Comparison of ENCODE assay signal across 13 cellular contexts in the genomic region with DNA sequence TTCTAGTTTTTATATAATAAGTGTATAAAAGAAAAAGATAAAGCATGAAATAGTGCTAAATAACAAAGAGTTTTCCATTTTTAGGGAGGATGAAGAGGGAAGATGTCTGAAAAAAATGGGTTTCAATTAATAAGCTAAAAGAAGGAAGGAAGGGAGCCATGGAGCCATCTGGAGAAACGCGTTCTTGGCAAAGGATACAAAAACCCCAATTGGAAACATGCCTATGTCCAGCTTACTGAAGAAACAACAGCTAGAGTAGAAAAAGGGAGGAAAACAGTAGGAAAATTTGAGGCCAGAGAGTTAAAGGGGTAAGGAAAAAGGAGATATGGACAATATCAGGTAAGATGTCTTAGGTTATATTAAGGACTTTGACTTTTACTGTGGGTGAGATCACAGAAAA.
DNase-seq lines count a peak whose midpoint lies in the region; TF ChIP-seq lines count a peak whose summit lies in the region.
"Had no signal": no experiment of that assay in that cellular context is flagged by ENCODE, and none has a peak within 500 bp of the region (broad histone marks: within the 10 kb centered on the region; RNA-seq: fewer than 3 reads in every experiment).

No MANE protein-coding gene starts in this region.

- in situ Hi-C loops in G401 (cut with HindIII; ENCODE audit: low sequenced_read_pairs), result no loop called here

- no peaks in the 10 kb centered on the region for H3K36me3 ChIP-seq in left ventricle myocardium inferior

- H2AFZ ChIP-seq in H9 (ENCODE audit: low read length), result no peak overlapping the region
- H2AFZ ChIP-seq: GM23338 had no signal

- no peak overlapping the region for H3K4me3 ChIP-seq in left ventricle myocardium inferior
- H3K4me3 ChIP-seq: GM12878, GM23338 had no signal

- H3K4ac ChIP-seq in H9 (ENCODE audit: low read depth, low read length), result no peak overlapping the region

- H3K27ac ChIP-seq in angular gyrus (ENCODE audit: low read depth, low read length) (peak overlapping the region; percentile 55), left ventricle myocardium inferior (replicated peaks) (peak overlapping the region; percentile 12), H9 (ENCODE audit: insufficient read length, low read depth, low read length) (no peak overlapping the region)

- TF ChIP-seq CTCF in left ventricle myocardium inferior (IDR thresholded peaks at IDR 0.05; ENCODE audit: borderline replicate concordance) (no peak), H9 (conservative IDR thresholded peaks at IDR 0.05) (no peak)

- H4K5ac ChIP-seq in H9 (ENCODE audit: insufficient read length, low read depth, low read length), result no peak overlapping the region

- no peaks in the 10 kb centered on the region for H3K79me1 ChIP-seq in H9 (ENCODE audit: insufficient read depth, low read depth, low read length, poor library complexity, severe bottlenecking)

- H2BK12ac ChIP-seq in H9 (ENCODE audit: insufficient read length, low read depth, low read length), result no peak overlapping the region

- intact Hi-C loops in left ventricle myocardium inferior (cut with micrococcal nuclease), result no loop called here

- no peaks in the 10 kb centered on the region; a peak in 1 of 7 replicates for H3K36me3 Mint-ChIP-seq in H9 (ENCODE audit: insufficient read depth in 1 of 3, low read depth in 3 of 3)
- H3K36me3 Mint-ChIP-seq: CD14-positive monocyte; CD8-positive, alpha-beta T cell had no signal

- H3K27me3 ChIP-seq in left ventricle myocardium inferior (ENCODE audit: low read depth) (no peaks in the 10 kb centered on the region), H9 (ENCODE audit: insufficient read depth, low read length) (no peaks in the 10 kb centered on the region)

- H3K23me2 ChIP-seq in H9 (ENCODE audit: insufficient read length, low read depth, low read length, poor library complexity, severe bottlenecking), result no peaks in the 10 kb centered on the region

- DNase-seq in G401 (ENCODE audit: low spot score) (peak; percentile 34), left ventricle myocardium inferior (no peak), H9 (no peak), T-helper 2 cell (no peak), 8988T (no peak)
- DNase-seq: Caco-2; CD8-positive, alpha-beta T cell; H7; IMR-90 had no signal

- no peak overlapping the region for H3K14ac ChIP-seq in H9 (ENCODE audit: insufficient read depth, low read length)

- H4K91ac ChIP-seq in H9 (ENCODE audit: insufficient read length, low read depth, low read length), result no peak overlapping the region

- no peak overlapping the region for H2AK5ac ChIP-seq in H9 (ENCODE audit: insufficient read length, low read length)

- H3K4me1 Mint-ChIP-seq in H9, result peaks cover 3% of the 10 kb centered on the region in 2 experiments; a peak in 2 of 4 replicates
- H3K4me1 Mint-ChIP-seq: CD14-positive monocyte had no signal

- WGBS in H9 (ENCODE audit: extremely low coverage, insufficient read length, low lambda C conversion rate), result no CpG with 5 or more reads among the region's 2 CpGs

- no peak overlapping the region for H2BK15ac ChIP-seq in H9 (ENCODE audit: low read depth, low read length)

- H3K4me2 ChIP-seq in H9 (ENCODE audit: insufficient read depth, insufficient read length, low read length), result no peak overlapping the region
- H3K4me2 ChIP-seq: GM23338 had no signal

- peaks cover 23% of the 10 kb centered on the region for H3K27me3 Mint-ChIP-seq in H9 (ENCODE audit: low read depth)

- H3K4me3 Mint-ChIP-seq in H9, result no peak overlapping the region
- H3K4me3 Mint-ChIP-seq: CD14-positive monocyte; CD8-positive, alpha-beta T cell; GM23338 had no signal

- H2BK120ac ChIP-seq in H9 (ENCODE audit: low read depth, low read length, poor library complexity, severe bottlenecking), result no peak overlapping the region

- no peak overlapping the region for H3K18ac ChIP-seq in H9 (ENCODE audit: insufficient read length, low read depth, low read length)

- H3K9me3 Mint-ChIP-seq in H9, result peaks cover 0 to 4% of the 10 kb centered on the region in 2 experiments; a peak in 4 of 5 replicates
- H3K9me3 Mint-ChIP-seq: CD8-positive, alpha-beta T cell; GM23338 had no signal

- H2BK20ac ChIP-seq in H9 (ENCODE audit: low read depth, low read length, poor library complexity, severe bottlenecking), result no peak overlapping the region

- no peaks in the 10 kb centered on the region for H4K20me1 ChIP-seq in H9 (ENCODE audit: control insufficient read depth, insufficient read depth, insufficient read length)

- H3K9ac ChIP-seq in H9 (ENCODE audit: extremely low read depth, insufficient read length, low read length), result no peak overlapping the region

- peaks cover 18% of the 10 kb centered on the region for H3K9me3 ChIP-seq in left ventricle myocardium inferior (replicated peaks)
- no peaks in the 10 kb centered on the region for H3K9me3 ChIP-seq in H9 (ENCODE audit: control insufficient read depth, low read depth, low read length)

- H3T11ph ChIP-seq in H9 (ENCODE audit: low read length), result no peak overlapping the region

- no peak overlapping the region for H3K23ac ChIP-seq in H9 (ENCODE audit: insufficient read length, low read depth, low read length)

- no peak overlapping the region for H2BK5ac ChIP-seq in H9 (ENCODE audit: insufficient read length, low read length)

- H3K27ac Mint-ChIP-seq in H9, result no peak overlapping the region
- H3K27ac Mint-ChIP-seq: CD14-positive monocyte; CD8-positive, alpha-beta T cell; GM23338 had no signal

- no peaks in the 10 kb centered on the region for H3K79me2 ChIP-seq in H9 (ENCODE audit: insufficient read depth, low read length)

- no peak overlapping the region for H4K8ac ChIP-seq in H9 (replicated peaks; ENCODE audit: insufficient read length, low read depth, low read length)

- H3K56ac ChIP-seq in H9 (ENCODE audit: insufficient read length, low read depth, low read length), result no peak overlapping the region

- H3K4me1 ChIP-seq in left ventricle myocardium inferior (peaks cover 15% of the 10 kb centered on the region), H9 (ENCODE audit: insufficient read depth, low read length) (no peaks in the 10 kb centered on the region)
- H3K4me1 ChIP-seq: Caco-2 had no signal
